ENCODE assay signal across 37 cellular contexts in the genomic region with DNA sequence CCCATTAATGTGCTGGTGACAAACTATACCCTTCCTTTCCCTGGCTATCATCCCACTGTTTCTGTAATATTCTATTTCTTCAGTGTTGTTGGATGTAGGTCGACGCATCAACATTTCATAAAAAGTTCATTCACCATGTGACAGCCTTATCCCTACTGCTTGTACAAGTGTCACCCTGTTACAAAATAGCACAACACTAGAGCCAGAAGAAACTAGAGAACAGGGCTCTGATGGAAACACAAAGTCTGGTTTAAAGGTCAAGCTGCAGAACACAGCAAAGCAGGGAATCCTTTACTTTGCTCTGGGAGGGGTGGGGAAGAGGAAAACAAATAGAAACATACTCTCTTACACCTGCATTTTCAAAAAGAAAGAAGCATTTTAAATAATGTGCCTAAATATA.
"Had no signal": no experiment of that assay in that cellular context is flagged by ENCODE, and none has a peak within 500 bp of the region (broad histone marks: within the 10 kb centered on the region; RNA-seq: fewer than 3 reads in every experiment).

No MANE protein-coding gene starts in this region.

- H3K27ac ChIP-seq: brain microvascular endothelial cell, epithelial cell of prostate, left lung, sigmoid colon, thyroid gland, upper lobe of left lung, vagina, WERI-Rb-1 had no signal

- H3K9me3 Mint-ChIP-seq: activated naive CD4-positive, alpha-beta T cell treated with anti-CD3 and anti-CD28 coated beads, Interleukin-2, amount 10 ng/mL, durations not matched to agents 7 days and 5 days; activated naive CD8-positive, alpha-beta T cell treated with anti-CD3 and anti-CD28 coated beads, Interleukin-2, amount 10 ng/mL, durations not matched to agents 7 days and 5 days; activated T-helper 1 cell treated with anti-CD3 and anti-CD28 coated beads, Interleukin-12 subunit alpha, Interleukin-12 subunit beta, Interleukin-2, Interleukin-4 antibody, amounts not matched to agents 30 ng/mL and 10 ng/mL and 1 ng/mL, durations not matched to agents 14 hours and 24 hours and 36 hours; natural killer cell treated with Interleukin-12 subunit alpha and Interleukin-12 subunit beta and Interleukin-15 and Interleukin-18, amount 100 ng/mL, for 72 hours; stimulated activated memory B cell treated with anti-CD40 and anti-IgM and Interleukin-4, amounts not matched to agents 10 μg/mL and 1 μg/mL and 100 μg/mL, for 72 hours; T-helper 1 cell treated with Interleukin-12 subunit alpha and Interleukin-12 subunit beta and Interleukin-4 antibody, amounts not matched to agents 30 μg/mL and 1 μg/mL, for 36 hours had no signal

- H3K27ac Mint-ChIP-seq: activated naive CD4-positive, alpha-beta T cell treated with anti-CD3 and anti-CD28 coated beads, Interleukin-2, amount 10 ng/mL, durations not matched to agents 7 days and 5 days; activated naive CD8-positive, alpha-beta T cell treated with anti-CD3 and anti-CD28 coated beads, Interleukin-2, amount 10 ng/mL, durations not matched to agents 7 days and 5 days; activated T-helper 1 cell treated with anti-CD3 and anti-CD28 coated beads, Interleukin-12 subunit alpha, Interleukin-12 subunit beta, Interleukin-2, Interleukin-4 antibody, amounts not matched to agents 30 ng/mL and 10 ng/mL and 1 ng/mL, durations not matched to agents 14 hours and 24 hours and 36 hours; immature natural killer cell; natural killer cell treated with Interleukin-12 subunit alpha and Interleukin-12 subunit beta and Interleukin-15 and Interleukin-18, amount 100 ng/mL, for 72 hours; stimulated activated memory B cell treated with anti-CD40 and anti-IgM and Interleukin-4, amounts not matched to agents 10 μg/mL and 1 μg/mL and 100 μg/mL, for 72 hours; stimulated activated naive CD8-positive, alpha-beta T cell treated with anti-CD3 and anti-CD28 coated beads, Interleukin-15, amount 100 ng/mL, for 72 hours; T-helper 1 cell treated with Interleukin-12 subunit alpha and Interleukin-12 subunit beta and Interleukin-4 antibody, amounts not matched to agents 30 μg/mL and 1 μg/mL, for 36 hours had no signal

- DNase-seq: activated CD4-positive, alpha-beta T cell treated with anti-CD3 and anti-CD28 coated beads for 48 hours; activated CD4-positive, alpha-beta T cell treated with anti-CD3 and anti-CD28 coated beads, Interleukin-2, amount 50 U/mL, for 48 hours; activated CD8-positive, alpha-beta memory T cell treated with anti-CD3 and anti-CD28 coated beads for 24 hours; activated gamma-delta T cell; activated naive CD4-positive, alpha-beta T cell treated with anti-CD3 and anti-CD28 coated beads, Interleukin-2, amount 10 ng/mL, durations not matched to agents 7 days and 5 days; activated naive CD8-positive, alpha-beta T cell treated with anti-CD3 and anti-CD28 coated beads, Interleukin-2, amount 10 ng/mL, durations not matched to agents 7 days and 5 days; activated T-cell treated with anti-CD3 and anti-CD28 coated beads, Interleukin-2, amount 50 U/mL, for 1 hour; amniotic stem cell; brain microvascular endothelial cell; dermis blood vessel endothelial cell; effector CD4-positive, alpha-beta T cell; glutamatergic neuron; hippocampal formation; immature natural killer cell; kidney; left lung; mucosa of descending colon; posterior cingulate gyrus; sigmoid colon; stimulated activated CD4-positive, alpha-beta T cell treated with anti-CD3 and anti-CD28 coated beads, Interleukin-1b, Interleukin-23, amount 100 ng/mL, for 48 hours; stimulated activated CD4-positive, alpha-beta T cell treated with anti-CD3 and anti-CD28 coated beads, Interleukin-4, amount 100 ng/mL, for 4 hours; stimulated activated CD8-positive, alpha-beta memory T cell treated with anti-CD3 and anti-CD28 coated beads, Interleukin-4, amount 100 ng/mL, for 48 hours; stimulated activated naive CD8-positive, alpha-beta T cell treated with anti-CD3 and anti-CD28 coated beads, Interleukin-15, amount 100 ng/mL, for 72 hours; SW 1271; T-helper 9 cell; thyroid gland; upper lobe of left lung; WERI-Rb-1 had no signal

- H3K36me3 Mint-ChIP-seq: activated naive CD4-positive, alpha-beta T cell treated with anti-CD3 and anti-CD28 coated beads, Interleukin-2, amount 10 ng/mL, durations not matched to agents 7 days and 5 days; activated naive CD8-positive, alpha-beta T cell treated with anti-CD3 and anti-CD28 coated beads, Interleukin-2, amount 10 ng/mL, durations not matched to agents 7 days and 5 days; immature natural killer cell had no signal

- H3K9me3 ChIP-seq: left lung, mucosa of descending colon, sigmoid colon, thyroid gland, upper lobe of left lung, vagina had no signal

- H3K4me3 Mint-ChIP-seq: activated naive CD4-positive, alpha-beta T cell treated with anti-CD3 and anti-CD28 coated beads, Interleukin-2, amount 10 ng/mL, durations not matched to agents 7 days and 5 days; activated naive CD8-positive, alpha-beta T cell treated with anti-CD3 and anti-CD28 coated beads, Interleukin-2, amount 10 ng/mL, durations not matched to agents 7 days and 5 days; activated T-helper 1 cell treated with anti-CD3 and anti-CD28 coated beads, Interleukin-12 subunit alpha, Interleukin-12 subunit beta, Interleukin-2, Interleukin-4 antibody, amounts not matched to agents 30 ng/mL and 10 ng/mL and 1 ng/mL, durations not matched to agents 14 hours and 24 hours and 36 hours; central memory CD8-positive, alpha-beta T cell; immature natural killer cell; natural killer cell treated with Interleukin-12 subunit alpha and Interleukin-12 subunit beta and Interleukin-15 and Interleukin-18, amount 100 ng/mL, for 72 hours; stimulated activated memory B cell treated with anti-CD40 and anti-IgM and Interleukin-4, amounts not matched to agents 10 μg/mL and 1 μg/mL and 100 μg/mL, for 72 hours; stimulated activated naive CD8-positive, alpha-beta T cell treated with anti-CD3 and anti-CD28 coated beads, Interleukin-15, amount 100 ng/mL, for 72 hours; T-helper 1 cell treated with Interleukin-12 subunit alpha and Interleukin-12 subunit beta and Interleukin-4 antibody, amounts not matched to agents 30 μg/mL and 1 μg/mL, for 36 hours had no signal

- H3K27me3 ChIP-seq: brain microvascular endothelial cell, left lung, sigmoid colon, thyroid gland, upper lobe of left lung, vagina had no signal

- H3K36me3 ChIP-seq: brain microvascular endothelial cell, left lung, sigmoid colon, thyroid gland, upper lobe of left lung, vagina, WERI-Rb-1 had no signal

- H3K27me3 Mint-ChIP-seq: activated naive CD4-positive, alpha-beta T cell treated with anti-CD3 and anti-CD28 coated beads, Interleukin-2, amount 10 ng/mL, durations not matched to agents 7 days and 5 days; activated naive CD8-positive, alpha-beta T cell treated with anti-CD3 and anti-CD28 coated beads, Interleukin-2, amount 10 ng/mL, durations not matched to agents 7 days and 5 days; central memory CD8-positive, alpha-beta T cell; stimulated activated naive CD8-positive, alpha-beta T cell treated with anti-CD3 and anti-CD28 coated beads, Interleukin-15, amount 100 ng/mL, for 72 hours had no signal

- H3K4me1 ChIP-seq: left lung, upper lobe of left lung, vagina had no signal

- H3K4me3 ChIP-seq: left lung, mucosa of descending colon, sigmoid colon, smooth muscle cell, thyroid gland, upper lobe of left lung, vagina had no signal

- ATAC-seq: activated CD4-positive, CD25-positive, alpha-beta regulatory T cell treated with anti-CD3 and anti-CD28 coated beads, Interleukin-2, amount 50 U/mL, for 24 hours; left lung; mucosa of descending colon; natural killer cell treated with Interleukin-12 subunit alpha and Interleukin-12 subunit beta and Interleukin-15 and Interleukin-18, amount 100 ng/mL, for 72 hours; stimulated activated memory B cell treated with anti-CD40 and anti-IgM and Interleukin-4, amounts not matched to agents 10 μg/mL and 1 μg/mL and 100 μg/mL, for 72 hours; stimulated activated naive CD8-positive, alpha-beta T cell treated with anti-CD3 and anti-CD28 coated beads, Interleukin-15, amount 100 ng/mL, for 72 hours had no signal

- H3K4me1 Mint-ChIP-seq: activated naive CD4-positive, alpha-beta T cell treated with anti-CD3 and anti-CD28 coated beads, Interleukin-2, amount 10 ng/mL, durations not matched to agents 7 days and 5 days; activated naive CD8-positive, alpha-beta T cell treated with anti-CD3 and anti-CD28 coated beads, Interleukin-2, amount 10 ng/mL, durations not matched to agents 7 days and 5 days; central memory CD8-positive, alpha-beta T cell; immature natural killer cell; stimulated activated memory B cell treated with anti-CD40 and anti-IgM and Interleukin-4, amounts not matched to agents 10 μg/mL and 1 μg/mL and 100 μg/mL, for 72 hours; stimulated activated naive CD8-positive, alpha-beta T cell treated with anti-CD3 and anti-CD28 coated beads, Interleukin-15, amount 100 ng/mL, for 72 hours had no signal
